8 cellular contexts compared by ENCODE assay signal in the genomic region with DNA sequence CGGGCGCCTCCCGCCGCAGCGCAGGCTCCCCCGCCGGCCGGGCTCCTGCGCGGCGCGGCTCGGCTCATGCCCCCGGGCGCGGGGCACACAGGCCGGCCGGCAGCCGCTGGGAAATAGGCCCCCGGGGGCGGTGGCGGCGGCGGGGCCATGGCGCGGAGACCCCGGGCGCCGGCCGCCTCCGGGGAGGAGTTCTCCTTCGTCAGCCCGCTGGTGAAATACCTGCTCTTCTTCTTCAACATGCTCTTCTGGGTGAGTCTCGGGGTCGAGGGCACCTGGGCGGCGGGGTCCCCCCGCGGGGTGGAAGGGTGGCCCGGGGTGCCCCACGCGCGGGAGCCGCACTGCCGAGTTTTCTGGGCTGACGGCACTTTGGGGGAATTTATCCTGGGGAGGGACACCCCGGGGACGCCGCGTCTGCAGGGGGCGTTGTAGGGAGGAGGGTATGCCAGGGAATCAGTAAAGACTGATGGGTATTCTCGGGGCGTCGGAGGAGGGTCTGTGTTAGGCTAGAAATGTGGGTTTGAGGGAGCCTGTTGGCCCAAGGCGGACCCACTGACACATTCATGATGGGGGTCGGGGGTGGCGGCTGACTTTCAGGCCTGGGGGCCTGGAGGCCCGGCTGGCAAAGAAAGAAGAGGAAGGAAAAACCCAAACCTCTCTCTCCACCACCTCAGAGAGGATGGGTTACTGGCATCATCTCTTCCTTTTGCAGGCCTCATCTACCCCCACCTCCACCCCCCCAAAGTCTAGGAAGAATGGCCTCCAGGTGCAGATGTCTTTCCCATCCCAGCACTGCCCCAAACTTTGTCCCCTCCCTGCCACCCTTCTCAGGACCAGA. TPM values are rescaled to one million over a fixed set of nuclear protein-coding genes. Genes with fewer than 3 reads are reported as not detected.
DNase-seq lines count a peak whose midpoint lies in the region; ATAC-seq, FAIRE-seq and TF ChIP-seq lines count a peak whose summit lies in the region.

No MANE protein-coding gene starts in this region.

- TF ChIP-seq CTCF in PC-3 (conservative IDR thresholded peaks at IDR 0.05; ENCODE audit: low read depth, low read length) (peak; percentile 54), chondrocyte (IDR thresholded peaks at IDR 0.05) (peak; percentile 70)

- no peaks in the 10 kb centered on the region for H3K9me2 ChIP-seq in PC-3 (replicated peaks; ENCODE audit: low read length)

- H4K20me1 ChIP-seq in PC-3 (ENCODE audit: low read length) = no peaks in the 10 kb centered on the region

- H3K9me3 Mint-ChIP-seq in chondrocyte (ENCODE audit: low read depth) = no peaks in the 10 kb centered on the region
- H3K9me3 Mint-ChIP-seq in natural killer cell treated with Interleukin-12 subunit alpha and Interleukin-12 subunit beta and Interleukin-15 and Interleukin-18, amount 100 ng/mL, for 72 hours = no peaks in the 10 kb centered on the region

- H3K27ac ChIP-seq in PC-3 (ENCODE audit: low read length) = no peak overlapping the region

- H3K27me3 Mint-ChIP-seq in chondrocyte (ENCODE audit: low read depth) = peaks cover 63% of the 10 kb centered on the region
- H3K27me3 Mint-ChIP-seq in natural killer cell treated with Interleukin-12 subunit alpha and Interleukin-12 subunit beta and Interleukin-15 and Interleukin-18, amount 100 ng/mL, for 72 hours = peaks cover 13 to 44% of the 10 kb centered on the region in 2 donors

- POLR2A ChIA-PET in PC-3 (lab: Charles Lee; ENCODE audit: unreplicated experiment) = no interaction called here

- H3K9ac ChIP-seq in ES-I3 (ENCODE audit: low read depth, low read length) (peak overlapping the region; percentile 43; the same call in 1 of the 2 replicates), PC-3 (ENCODE audit: low read length) (no peak overlapping the region)

- peak overlapping the region; percentile 73 for H3K4me3 ChIP-seq in PC-3 (ENCODE audit: low read length)

- H3K4me2 ChIP-seq in PC-3 (ENCODE audit: low read length) = peak overlapping the region; percentile 98

- H3K79me2 ChIP-seq in PC-3 (ENCODE audit: low read length) = no peaks in the 10 kb centered on the region

- no peaks in the 10 kb centered on the region; the same call in 1 of the 2 replicates for H3K27me3 ChIP-seq in PC-3 (ENCODE audit: low read length)

- H3K4me1 ChIP-seq in ES-I3 (ENCODE audit: insufficient read depth, low read length) = no peaks in the 10 kb centered on the region
- no peaks in the 10 kb centered on the region for H3K4me1 ChIP-seq in PC-3 (ENCODE audit: insufficient read depth, low read length)

- DNase-seq in PC-3 = no peak
- DNase-seq in chondrocyte (ENCODE audit: low spot score) = no peak
- no peak for DNase-seq in natural killer cell treated with Interleukin-12 subunit alpha and Interleukin-12 subunit beta and Interleukin-15 and Interleukin-18, amount 100 ng/mL, for 72 hours (ENCODE audit: low spot score)
- DNase-seq in hepatic stellate cell (ENCODE audit: low spot score) = no peak
- DNase-seq in HTR-8/SVneo (ENCODE audit: insufficient read length, low spot score) = no peak
- DNase-seq in NCI-H1048 (lab: John Stamatoyannopoulos, UW) = no peak

- no peaks in the 10 kb centered on the region for H3K9me3 ChIP-seq in ES-I3 (ENCODE audit: control insufficient read depth, insufficient read depth, low read length)
- no peaks in the 10 kb centered on the region for H3K9me3 ChIP-seq in PC-3 (ENCODE audit: low read length)

- peak overlapping the region; percentile 51 for H3K27ac Mint-ChIP-seq in chondrocyte (ENCODE audit: unreplicated experiment)
- H3K27ac Mint-ChIP-seq in natural killer cell treated with Interleukin-12 subunit alpha and Interleukin-12 subunit beta and Interleukin-15 and Interleukin-18, amount 100 ng/mL, for 72 hours = peak overlapping the region in 1 of 2 donors; percentile 83

- TSS peak; percentile 41 for BruUV-seq in PC-3 (replicated peaks; lab: Mats Ljungman, UMichigan)

- no peaks in the 10 kb centered on the region for H3K36me3 ChIP-seq in ES-I3 (ENCODE audit: insufficient read depth, low read length)
- no peaks in the 10 kb centered on the region for H3K36me3 ChIP-seq in PC-3 (ENCODE audit: low read depth, low read length)

- no peaks in the 10 kb centered on the region for H3F3A ChIP-seq in PC-3 (ENCODE audit: low read length, unreplicated experiment)

- H3K4me1 Mint-ChIP-seq in chondrocyte (ENCODE audit: low read depth) = peaks cover 4% of the 10 kb centered on the region
- H3K4me1 Mint-ChIP-seq in natural killer cell treated with Interleukin-12 subunit alpha and Interleukin-12 subunit beta and Interleukin-15 and Interleukin-18, amount 100 ng/mL, for 72 hours (ENCODE audit: low read depth in 2 of 2) = peaks cover 10 to 48% of the 10 kb centered on the region in 2 donors

- H2AFZ ChIP-seq in PC-3 (ENCODE audit: low read length) = peak overlapping the region; percentile 96

- CTCF ChIA-PET in PC-3 (lab: Charles Lee) = no interaction called here

- ATAC-seq in GM21737 (IDR thresholded peaks at IDR 0.05; ENCODE audit: unreplicated experiment) (peak; percentile 6), PC-3 (peak; percentile 10)
- ATAC-seq in natural killer cell treated with Interleukin-12 subunit alpha and Interleukin-12 subunit beta and Interleukin-15 and Interleukin-18, amount 100 ng/mL, for 72 hours = peak in 1 of 2 donors; percentile 21

- FAIRE-seq in HTR-8/SVneo (lab: Jason Lieb, UNC) = no peak

- intact Hi-C loops in PC-3 (cut with micrococcal nuclease) = no loop called here

- no peaks in the 10 kb centered on the region for H3K36me3 Mint-ChIP-seq in chondrocyte (ENCODE audit: low read depth)
- no peaks in the 10 kb centered on the region for H3K36me3 Mint-ChIP-seq in natural killer cell treated with Interleukin-12 subunit alpha and Interleukin-12 subunit beta and Interleukin-15 and Interleukin-18, amount 100 ng/mL, for 72 hours

- peak overlapping the region; percentile 67 for H3K4me3 Mint-ChIP-seq in chondrocyte (ENCODE audit: unreplicated experiment)
- H3K4me3 Mint-ChIP-seq in natural killer cell treated with Interleukin-12 subunit alpha and Interleukin-12 subunit beta and Interleukin-15 and Interleukin-18, amount 100 ng/mL, for 72 hours = peak overlapping the region; percentile 79

RNA-seq across cellular contexts. Expression of a gene that starts 0.5 kb away (rescaled TPM):
- total RNA-seq in PC-3 (2014; rRNA removed) = 23.7 and 26.4 TPM in 2 replicates
- 1.7 to 5.7 TPM (median 4.2 TPM) in 3 replicates for total RNA-seq in chondrocyte
- 10 to 100 TPM; 17.0 to 74.0 TPM for total RNA-seq in natural killer cell treated with Interleukin-12 subunit alpha and Interleukin-12 subunit beta and Interleukin-15 and Interleukin-18, amount 100 ng/mL, for 72 hours

RNA-seq across cellular contexts. Expression of a gene that starts 43.4 kb away (rescaled TPM):
- total RNA-seq in PC-3 (2014; rRNA removed) (15.5 and 15.7 TPM in 2 replicates), chondrocyte (34.3 to 40.2 TPM (median 37.4 TPM) in 3 replicates)
- under 1 TPM; 0.39 to 0.69 TPM for total RNA-seq in natural killer cell treated with Interleukin-12 subunit alpha and Interleukin-12 subunit beta and Interleukin-15 and Interleukin-18, amount 100 ng/mL, for 72 hours
